ENCODE assay signal across 1 cellular context in genomic region chr3:156677120-156677479, GRCh38.
TF ChIP-seq lines count a peak whose summit lies in the region.

No MANE protein-coding gene starts in this region.

TF ChIP-seq in HepG2, 621 proteins besides CTCF, POLR2A, EP300 and RAD21:
- TF ChIP-seq ZBTB49 (CRISPR knock-in tag; IDR thresholded peaks at IDR 0.05; ENCODE audit: borderline replicate concordance), result no peak
- TF ChIP-seq NR0B2 (CRISPR knock-in tag; IDR thresholded peaks at IDR 0.05), result no peak
- TF ChIP-seq KLF6 (CRISPR knock-in tag; IDR thresholded peaks at IDR 0.05), result no peak
- TF ChIP-seq MATR3 (CRISPR knock-in tag; IDR thresholded peaks at IDR 0.05), result no peak
- no peak for TF ChIP-seq ETV5 (CRISPR knock-in tag; IDR thresholded peaks at IDR 0.05; ENCODE audit: borderline replicate concordance)
- TF ChIP-seq ISL2 (CRISPR knock-in tag; IDR thresholded peaks at IDR 0.05), result no peak
- TF ChIP-seq XRCC5 (optimal IDR thresholded peaks at IDR 0.05; ENCODE audit: low read length), result no peak
- no peak for TF ChIP-seq ZNF362 (CRISPR knock-in tag; IDR thresholded peaks at IDR 0.05; ENCODE audit: borderline replicate concordance)
- no peak for TF ChIP-seq ZBTB10 (CRISPR knock-in tag; IDR thresholded peaks at IDR 0.05; ENCODE audit: borderline replicate concordance)
- TF ChIP-seq ZNF234 (CRISPR knock-in tag; conservative IDR thresholded peaks at IDR 0.05), result no peak
- no peak for TF ChIP-seq ZFP90 (CRISPR knock-in tag; IDR thresholded peaks at IDR 0.05; ENCODE audit: borderline replicate concordance)
- TF ChIP-seq ZNF720 (CRISPR knock-in tag; IDR thresholded peaks at IDR 0.05), result no peak
